1 cellular context compared by ENCODE assay signal in the genomic region with DNA sequence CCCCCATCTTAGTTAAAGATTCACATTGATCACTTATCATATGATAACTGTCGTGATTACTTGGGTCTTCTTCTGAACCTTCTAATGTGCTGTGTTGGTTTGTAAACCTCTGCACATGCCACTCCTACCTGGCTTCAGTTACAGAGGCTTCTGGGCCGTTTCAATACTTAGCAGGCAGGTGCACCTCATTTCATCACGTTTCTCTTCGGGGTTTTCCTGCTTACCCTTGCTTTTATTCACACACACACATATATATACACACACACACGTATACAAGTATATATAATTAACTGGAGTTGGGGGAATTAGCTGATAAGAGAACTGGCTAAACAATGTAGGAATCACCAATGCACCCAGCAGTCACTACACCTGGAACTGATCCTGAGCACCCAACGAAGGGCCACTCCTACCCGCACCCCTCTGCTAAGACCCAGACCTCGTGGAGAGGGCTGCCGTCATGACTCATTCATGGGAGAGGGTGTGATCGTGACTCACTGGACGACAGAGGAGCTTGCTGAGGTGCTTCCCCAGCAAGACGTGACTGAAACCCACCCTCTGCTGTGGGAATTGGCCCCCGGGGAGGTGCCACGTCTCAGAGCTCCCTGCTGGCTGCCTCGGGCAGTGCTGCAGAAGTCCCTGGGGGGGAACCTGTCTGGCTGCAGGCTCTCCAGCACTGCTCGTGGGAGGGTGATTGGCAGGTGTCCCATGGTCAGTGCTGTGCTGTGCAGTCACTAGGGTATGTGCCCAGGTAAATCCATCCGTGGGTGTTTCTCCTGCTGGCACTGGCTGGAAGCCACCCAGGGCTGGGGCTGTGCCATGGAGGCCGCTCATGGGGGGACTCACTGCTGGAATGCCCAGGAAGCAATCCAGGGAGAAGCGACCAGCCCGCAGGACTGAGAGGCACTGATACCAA.
TF ChIP-seq lines count a peak whose summit lies in the region.

No MANE protein-coding gene starts in this region.

TF ChIP-seq in GM12878, 131 proteins besides CTCF, POLR2A, EP300 and RAD21 (continued from another document and continues in another):
- TF ChIP-seq, protein P1, sequence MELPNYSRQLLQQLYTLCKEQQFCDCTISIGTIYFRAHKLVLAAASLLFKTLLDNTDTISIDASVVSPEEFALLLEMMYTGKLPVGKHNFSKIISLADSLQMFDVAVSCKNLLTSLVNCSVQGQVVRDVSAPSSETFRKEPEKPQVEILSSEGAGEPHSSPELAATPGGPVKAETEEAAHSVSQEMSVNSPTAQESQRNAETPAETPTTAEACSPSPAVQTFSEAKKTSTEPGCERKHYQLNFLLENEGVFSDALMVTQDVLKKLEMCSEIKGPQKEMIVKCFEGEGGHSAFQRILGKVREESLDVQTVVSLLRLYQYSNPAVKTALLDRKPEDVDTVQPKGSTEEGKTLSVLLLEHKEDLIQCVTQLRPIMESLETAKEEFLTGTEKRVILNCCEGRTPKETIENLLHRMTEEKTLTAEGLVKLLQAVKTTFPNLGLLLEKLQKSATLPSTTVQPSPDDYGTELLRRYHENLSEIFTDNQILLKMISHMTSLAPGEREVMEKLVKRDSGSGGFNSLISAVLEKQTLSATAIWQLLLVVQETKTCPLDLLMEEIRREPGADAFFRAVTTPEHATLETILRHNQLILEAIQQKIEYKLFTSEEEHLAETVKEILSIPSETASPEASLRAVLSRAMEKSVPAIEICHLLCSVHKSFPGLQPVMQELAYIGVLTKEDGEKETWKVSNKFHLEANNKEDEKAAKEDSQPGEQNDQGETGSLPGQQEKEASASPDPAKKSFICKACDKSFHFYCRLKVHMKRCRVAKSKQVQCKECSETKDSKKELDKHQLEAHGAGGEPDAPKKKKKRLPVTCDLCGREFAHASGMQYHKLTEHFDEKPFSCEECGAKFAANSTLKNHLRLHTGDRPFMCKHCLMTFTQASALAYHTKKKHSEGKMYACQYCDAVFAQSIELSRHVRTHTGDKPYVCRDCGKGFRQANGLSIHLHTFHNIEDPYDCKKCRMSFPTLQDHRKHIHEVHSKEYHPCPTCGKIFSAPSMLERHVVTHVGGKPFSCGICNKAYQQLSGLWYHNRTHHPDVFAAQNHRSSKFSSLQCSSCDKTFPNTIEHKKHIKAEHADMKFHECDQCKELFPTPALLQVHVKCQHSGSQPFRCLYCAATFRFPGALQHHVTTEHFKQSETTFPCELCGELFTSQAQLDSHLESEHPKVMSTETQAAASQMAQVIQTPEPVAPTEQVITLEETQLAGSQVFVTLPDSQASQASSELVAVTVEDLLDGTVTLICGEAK (IDR thresholded peaks at IDR 0.05; ENCODE audit: borderline replicate concordance) = no peak
- TF ChIP-seq RUNX3 (IDR thresholded peaks at IDR 0.05; ENCODE audit: low read length) (0 out of 2 replicates have a peak, but pooled peaks have one; percentile 11), ZSCAN29 (IDR thresholded peaks at IDR 0.05) (no peak), SPI1 (IDR thresholded peaks at IDR 0.05; ENCODE audit: borderline replicate concordance, insufficient read depth, low read depth, low read length) (no peak), SREBF1 (IDR thresholded peaks at IDR 0.05; ENCODE audit: low read length) (no peak), EZH2 (IDR thresholded peaks at IDR 0.05; ENCODE audit: borderline replicate concordance, control insufficient read depth, low read depth, low read length) (no peak), PAX5 (IDR thresholded peaks at IDR 0.05; ENCODE audit: borderline replicate concordance, low read depth, low read length) (peak; percentile 21; the same call in 1 of the 2 replicates), IKZF1 (conservative IDR thresholded peaks at IDR 0.05) (peak; percentile 24; the same call in 1 of the 2 replicates), SMAD5 (IDR thresholded peaks at IDR 0.05; ENCODE audit: low read depth) (no peak), TCF7 (IDR thresholded peaks at IDR 0.05; ENCODE audit: borderline replicate concordance) (no peak), JUNB (IDR thresholded peaks at IDR 0.05) (no peak), CHD4 (IDR thresholded peaks at IDR 0.05) (no peak), LARP7 (IDR thresholded peaks at IDR 0.05) (no peak), SMC3 (IDR thresholded peaks at IDR 0.05; ENCODE audit: borderline replicate concordance, low read length) (no peak), MTA3 (IDR thresholded peaks at IDR 0.05; ENCODE audit: borderline replicate concordance, low read length) (no peak), ZBED1 (IDR thresholded peaks at IDR 0.05; ENCODE audit: borderline replicate concordance) (peak; percentile 94; the same call in 1 of the 2 replicates), ZNF384 (IDR thresholded peaks at IDR 0.05; ENCODE audit: borderline replicate concordance, low read depth, low read length) (no peak), SIN3A (IDR thresholded peaks at IDR 0.05; ENCODE audit: low read depth, low read length) (no peak), HDAC6 (IDR thresholded peaks at IDR 0.05; ENCODE audit: unreplicated experiment) (no peak), ZZZ3 (IDR thresholded peaks at IDR 0.05; ENCODE audit: control insufficient read depth, insufficient read length, low read depth) (no peak), ASH2L (IDR thresholded peaks at IDR 0.05; ENCODE audit: borderline replicate concordance, low read depth) (no peak), SMAD1 (IDR thresholded peaks at IDR 0.05; ENCODE audit: low read depth, partially characterized antibody) (no peak), KAT2A (conservative IDR thresholded peaks at IDR 0.05; ENCODE audit: control insufficient read depth, low read depth, low read length) (no peak), ATF7 (IDR thresholded peaks at IDR 0.05; ENCODE audit: low read depth) (no peak), CBX5 (IDR thresholded peaks at IDR 0.05; ENCODE audit: low read depth) (no peak), NBN (IDR thresholded peaks at IDR 0.05) (no peak), GATAD2B (conservative IDR thresholded peaks at IDR 0.05; ENCODE audit: low read depth) (0 out of 2 replicates have a peak, but pooled peaks have one; percentile 46), HCFC1 (IDR thresholded peaks at IDR 0.05; ENCODE audit: low read length) (no peak), BACH1 (IDR thresholded peaks at IDR 0.05; ENCODE audit: borderline replicate concordance) (peak; percentile 68; the same call in 1 of the 2 replicates), RFX5 (IDR thresholded peaks at IDR 0.05; ENCODE audit: low read depth, low read length) (no peak), NR2C1 (IDR thresholded peaks at IDR 0.05) (no peak), BHLHE40 (IDR thresholded peaks at IDR 0.05; ENCODE audit: borderline replicate concordance in 1 of 2, low read depth in 2 of 2, low read length in 1 of 2) (peak; percentile 39 to 67; a peak in 3 of 4 replicates), SREBF2 (IDR thresholded peaks at IDR 0.05; ENCODE audit: low read length) (no peak)
- TF ChIP-seq, protein P2, sequence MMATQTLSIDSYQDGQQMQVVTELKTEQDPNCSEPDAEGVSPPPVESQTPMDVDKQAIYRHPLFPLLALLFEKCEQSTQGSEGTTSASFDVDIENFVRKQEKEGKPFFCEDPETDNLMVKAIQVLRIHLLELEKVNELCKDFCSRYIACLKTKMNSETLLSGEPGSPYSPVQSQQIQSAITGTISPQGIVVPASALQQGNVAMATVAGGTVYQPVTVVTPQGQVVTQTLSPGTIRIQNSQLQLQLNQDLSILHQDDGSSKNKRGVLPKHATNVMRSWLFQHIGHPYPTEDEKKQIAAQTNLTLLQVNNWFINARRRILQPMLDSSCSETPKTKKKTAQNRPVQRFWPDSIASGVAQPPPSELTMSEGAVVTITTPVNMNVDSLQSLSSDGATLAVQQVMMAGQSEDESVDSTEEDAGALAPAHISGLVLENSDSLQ (IDR thresholded peaks at IDR 0.05) = peak; percentile 78
- TF ChIP-seq, protein P3, sequence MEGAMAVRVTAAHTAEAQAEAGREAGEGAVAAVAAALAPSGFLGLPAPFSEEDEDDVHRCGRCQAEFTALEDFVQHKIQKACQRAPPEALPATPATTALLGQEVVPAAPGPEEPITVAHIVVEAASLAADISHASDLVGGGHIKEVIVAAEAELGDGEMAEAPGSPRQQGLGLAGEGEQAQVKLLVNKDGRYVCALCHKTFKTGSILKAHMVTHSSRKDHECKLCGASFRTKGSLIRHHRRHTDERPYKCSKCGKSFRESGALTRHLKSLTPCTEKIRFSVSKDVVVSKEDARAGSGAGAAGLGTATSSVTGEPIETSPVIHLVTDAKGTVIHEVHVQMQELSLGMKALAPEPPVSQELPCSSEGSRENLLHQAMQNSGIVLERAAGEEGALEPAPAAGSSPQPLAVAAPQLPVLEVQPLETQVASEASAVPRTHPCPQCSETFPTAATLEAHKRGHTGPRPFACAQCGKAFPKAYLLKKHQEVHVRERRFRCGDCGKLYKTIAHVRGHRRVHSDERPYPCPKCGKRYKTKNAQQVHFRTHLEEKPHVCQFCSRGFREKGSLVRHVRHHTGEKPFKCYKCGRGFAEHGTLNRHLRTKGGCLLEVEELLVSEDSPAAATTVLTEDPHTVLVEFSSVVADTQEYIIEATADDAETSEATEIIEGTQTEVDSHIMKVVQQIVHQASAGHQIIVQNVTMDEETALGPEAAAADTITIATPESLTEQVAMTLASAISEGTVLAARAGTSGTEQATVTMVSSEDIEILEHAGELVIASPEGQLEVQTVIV (IDR thresholded peaks at IDR 0.05; ENCODE audit: borderline replicate concordance, partially characterized antibody) = no peak
- TF ChIP-seq, protein P4, sequence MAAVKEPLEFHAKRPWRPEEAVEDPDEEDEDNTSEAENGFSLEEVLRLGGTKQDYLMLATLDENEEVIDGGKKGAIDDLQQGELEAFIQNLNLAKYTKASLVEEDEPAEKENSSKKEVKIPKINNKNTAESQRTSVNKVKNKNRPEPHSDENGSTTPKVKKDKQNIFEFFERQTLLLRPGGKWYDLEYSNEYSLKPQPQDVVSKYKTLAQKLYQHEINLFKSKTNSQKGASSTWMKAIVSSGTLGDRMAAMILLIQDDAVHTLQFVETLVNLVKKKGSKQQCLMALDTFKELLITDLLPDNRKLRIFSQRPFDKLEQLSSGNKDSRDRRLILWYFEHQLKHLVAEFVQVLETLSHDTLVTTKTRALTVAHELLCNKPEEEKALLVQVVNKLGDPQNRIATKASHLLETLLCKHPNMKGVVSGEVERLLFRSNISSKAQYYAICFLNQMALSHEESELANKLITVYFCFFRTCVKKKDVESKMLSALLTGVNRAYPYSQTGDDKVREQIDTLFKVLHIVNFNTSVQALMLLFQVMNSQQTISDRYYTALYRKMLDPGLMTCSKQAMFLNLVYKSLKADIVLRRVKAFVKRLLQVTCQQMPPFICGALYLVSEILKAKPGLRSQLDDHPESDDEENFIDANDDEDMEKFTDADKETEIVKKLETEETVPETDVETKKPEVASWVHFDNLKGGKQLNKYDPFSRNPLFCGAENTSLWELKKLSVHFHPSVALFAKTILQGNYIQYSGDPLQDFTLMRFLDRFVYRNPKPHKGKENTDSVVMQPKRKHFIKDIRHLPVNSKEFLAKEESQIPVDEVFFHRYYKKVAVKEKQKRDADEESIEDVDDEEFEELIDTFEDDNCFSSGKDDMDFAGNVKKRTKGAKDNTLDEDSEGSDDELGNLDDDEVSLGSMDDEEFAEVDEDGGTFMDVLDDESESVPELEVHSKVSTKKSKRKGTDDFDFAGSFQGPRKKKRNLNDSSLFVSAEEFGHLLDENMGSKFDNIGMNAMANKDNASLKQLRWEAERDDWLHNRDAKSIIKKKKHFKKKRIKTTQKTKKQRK (IDR thresholded peaks at IDR 0.05; ENCODE audit: low read depth, low read length) = no peak
- TF ChIP-seq, protein P5, sequence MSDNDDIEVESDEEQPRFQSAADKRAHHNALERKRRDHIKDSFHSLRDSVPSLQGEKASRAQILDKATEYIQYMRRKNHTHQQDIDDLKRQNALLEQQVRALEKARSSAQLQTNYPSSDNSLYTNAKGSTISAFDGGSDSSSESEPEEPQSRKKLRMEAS (IDR thresholded peaks at IDR 0.05; ENCODE audit: low read depth, low read length) = no peak
- TF ChIP-seq, protein P6, sequence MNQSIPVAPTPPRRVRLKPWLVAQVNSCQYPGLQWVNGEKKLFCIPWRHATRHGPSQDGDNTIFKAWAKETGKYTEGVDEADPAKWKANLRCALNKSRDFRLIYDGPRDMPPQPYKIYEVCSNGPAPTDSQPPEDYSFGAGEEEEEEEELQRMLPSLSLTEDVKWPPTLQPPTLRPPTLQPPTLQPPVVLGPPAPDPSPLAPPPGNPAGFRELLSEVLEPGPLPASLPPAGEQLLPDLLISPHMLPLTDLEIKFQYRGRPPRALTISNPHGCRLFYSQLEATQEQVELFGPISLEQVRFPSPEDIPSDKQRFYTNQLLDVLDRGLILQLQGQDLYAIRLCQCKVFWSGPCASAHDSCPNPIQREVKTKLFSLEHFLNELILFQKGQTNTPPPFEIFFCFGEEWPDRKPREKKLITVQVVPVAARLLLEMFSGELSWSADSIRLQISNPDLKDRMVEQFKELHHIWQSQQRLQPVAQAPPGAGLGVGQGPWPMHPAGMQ (IDR thresholded peaks at IDR 0.05; ENCODE audit: borderline replicate concordance) = no peak
- TF ChIP-seq, protein P7, sequence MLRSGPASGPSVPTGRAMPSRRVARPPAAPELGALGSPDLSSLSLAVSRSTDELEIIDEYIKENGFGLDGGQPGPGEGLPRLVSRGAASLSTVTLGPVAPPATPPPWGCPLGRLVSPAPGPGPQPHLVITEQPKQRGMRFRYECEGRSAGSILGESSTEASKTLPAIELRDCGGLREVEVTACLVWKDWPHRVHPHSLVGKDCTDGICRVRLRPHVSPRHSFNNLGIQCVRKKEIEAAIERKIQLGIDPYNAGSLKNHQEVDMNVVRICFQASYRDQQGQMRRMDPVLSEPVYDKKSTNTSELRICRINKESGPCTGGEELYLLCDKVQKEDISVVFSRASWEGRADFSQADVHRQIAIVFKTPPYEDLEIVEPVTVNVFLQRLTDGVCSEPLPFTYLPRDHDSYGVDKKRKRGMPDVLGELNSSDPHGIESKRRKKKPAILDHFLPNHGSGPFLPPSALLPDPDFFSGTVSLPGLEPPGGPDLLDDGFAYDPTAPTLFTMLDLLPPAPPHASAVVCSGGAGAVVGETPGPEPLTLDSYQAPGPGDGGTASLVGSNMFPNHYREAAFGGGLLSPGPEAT (IDR thresholded peaks at IDR 0.05; ENCODE audit: low read depth) = peak; percentile 55; the same call in 1 of the 2 replicates
- TF ChIP-seq, protein P8, sequence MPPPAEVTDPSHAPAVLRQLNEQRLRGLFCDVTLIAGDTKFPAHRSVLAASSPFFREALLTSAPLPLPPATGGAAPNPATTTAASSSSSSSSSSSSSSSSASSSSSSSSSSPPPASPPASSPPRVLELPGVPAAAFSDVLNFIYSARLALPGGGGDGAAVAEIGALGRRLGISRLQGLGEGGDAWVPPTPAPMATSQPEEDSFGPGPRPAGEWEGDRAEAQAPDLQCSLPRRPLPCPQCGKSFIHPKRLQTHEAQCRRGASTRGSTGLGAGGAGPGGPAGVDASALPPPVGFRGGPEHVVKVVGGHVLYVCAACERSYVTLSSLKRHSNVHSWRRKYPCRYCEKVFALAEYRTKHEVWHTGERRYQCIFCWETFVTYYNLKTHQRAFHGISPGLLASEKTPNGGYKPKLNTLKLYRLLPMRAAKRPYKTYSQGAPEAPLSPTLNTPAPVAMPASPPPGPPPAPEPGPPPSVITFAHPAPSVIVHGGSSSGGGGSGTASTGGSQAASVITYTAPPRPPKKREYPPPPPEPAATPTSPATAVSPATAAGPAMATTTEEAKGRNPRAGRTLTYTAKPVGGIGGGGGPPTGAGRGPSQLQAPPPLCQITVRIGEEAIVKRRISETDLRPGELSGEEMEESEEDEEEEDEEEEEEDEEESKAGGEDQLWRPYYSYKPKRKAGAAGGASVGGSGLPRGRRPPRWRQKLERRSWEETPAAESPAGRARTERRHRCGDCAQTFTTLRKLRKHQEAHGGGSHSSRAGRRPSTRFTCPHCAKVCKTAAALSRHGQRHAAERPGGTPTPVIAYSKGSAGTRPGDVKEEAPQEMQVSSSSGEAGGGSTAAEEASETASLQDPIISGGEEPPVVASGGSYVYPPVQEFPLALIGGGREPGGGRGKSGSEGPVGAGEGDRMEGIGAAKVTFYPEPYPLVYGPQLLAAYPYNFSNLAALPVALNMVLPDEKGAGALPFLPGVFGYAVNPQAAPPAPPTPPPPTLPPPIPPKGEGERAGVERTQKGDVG (CRISPR knock-in tag; IDR thresholded peaks at IDR 0.05) = no peak
